23 cellular contexts compared by ENCODE assay signal in the genomic region with DNA sequence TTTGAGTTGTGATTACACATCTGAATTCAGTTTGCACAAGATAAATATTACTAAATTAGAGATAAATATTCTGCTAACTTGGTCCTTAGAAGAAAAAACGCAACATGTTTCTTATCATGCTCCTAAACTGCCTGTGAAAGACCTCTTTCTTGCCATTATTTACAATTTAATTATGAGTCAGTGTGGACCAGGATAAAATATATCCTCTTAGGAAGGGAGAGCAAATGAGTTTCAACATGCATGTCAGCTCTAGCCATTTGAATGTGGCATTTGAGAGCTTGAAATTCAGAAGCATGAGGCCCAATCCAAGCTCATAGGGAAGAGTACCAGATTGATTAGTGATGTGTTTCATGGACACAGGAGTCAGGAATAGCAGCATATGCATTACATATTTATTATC. TPM values are rescaled to one million over a fixed set of nuclear protein-coding genes. Genes with fewer than 3 reads are reported as not detected.
"Had no signal": no experiment of that assay in that cellular context is flagged by ENCODE, and none has a peak within 500 bp of the region (broad histone marks: within the 10 kb centered on the region; RNA-seq: fewer than 3 reads in every experiment).

No MANE protein-coding gene starts in this region.

- H3K27me3 Mint-ChIP-seq: dendritic cell treated with granulocyte-macrophage colony-stimulating factor and Interleukin-4, amounts not matched to agents 40 ng/mL and 50 ng/mL, for 4 days; natural killer cell treated with Interleukin-12 subunit alpha and Interleukin-12 subunit beta and Interleukin-15 and Interleukin-18, amount 100 ng/mL, for 72 hours had no signal

- H3K4me1 ChIP-seq: ascending aorta, breast epithelium, lower lobe of right lung, vagina had no signal

- H3K4me3 Mint-ChIP-seq: activated naive CD4-positive, alpha-beta T cell treated with anti-CD3 and anti-CD28 coated beads, Interleukin-2, amount 50 U/mL, for 24 hours; dendritic cell treated with granulocyte-macrophage colony-stimulating factor and Interleukin-4, amounts not matched to agents 40 ng/mL and 50 ng/mL, for 4 days; natural killer cell treated with Interleukin-12 subunit alpha and Interleukin-12 subunit beta and Interleukin-15 and Interleukin-18, amount 100 ng/mL, for 72 hours; stimulated activated naive CD8-positive, alpha-beta T cell treated with anti-CD3 and anti-CD28 coated beads, Interleukin-15, amount 100 ng/mL, for 72 hours; T-helper 17 cell had no signal

- H3K9me3 ChIP-seq: ascending aorta, breast epithelium, lower lobe of right lung, neutrophil, vagina had no signal

- ATAC-seq: esophagus mucosa; natural killer cell treated with Interleukin-12 subunit alpha and Interleukin-12 subunit beta and Interleukin-15 and Interleukin-18, amount 100 ng/mL, for 72 hours; stimulated activated naive CD8-positive, alpha-beta T cell treated with anti-CD3 and anti-CD28 coated beads, Interleukin-15, amount 100 ng/mL, for 72 hours; T-helper 17 cell had no signal

- H3K27ac Mint-ChIP-seq: activated naive CD4-positive, alpha-beta T cell treated with anti-CD3 and anti-CD28 coated beads, Interleukin-2, amount 50 U/mL, for 24 hours; dendritic cell treated with granulocyte-macrophage colony-stimulating factor and Interleukin-4, amounts not matched to agents 40 ng/mL and 50 ng/mL, for 4 days; natural killer cell treated with Interleukin-12 subunit alpha and Interleukin-12 subunit beta and Interleukin-15 and Interleukin-18, amount 100 ng/mL, for 72 hours; T-helper 17 cell had no signal

- H3K4me3 ChIP-seq: ascending aorta, breast epithelium, hepatocyte, lower lobe of right lung, skin epidermis, vagina had no signal

- H3K27ac ChIP-seq: ascending aorta, hepatocyte, lower lobe of right lung, neutrophil, vagina, VCaP had no signal

- H3K79me2 ChIP-seq: hepatocyte had no signal

- H3K9me3 Mint-ChIP-seq: dendritic cell treated with granulocyte-macrophage colony-stimulating factor and Interleukin-4, amounts not matched to agents 40 ng/mL and 50 ng/mL, for 4 days had no signal

- H3K4me2 ChIP-seq: hepatocyte had no signal

- H3K36me3 Mint-ChIP-seq: activated naive CD4-positive, alpha-beta T cell treated with anti-CD3 and anti-CD28 coated beads, Interleukin-2, amount 50 U/mL, for 24 hours; natural killer cell treated with Interleukin-12 subunit alpha and Interleukin-12 subunit beta and Interleukin-15 and Interleukin-18, amount 100 ng/mL, for 72 hours had no signal

- DNase-seq: activated CD4-positive, alpha-beta T cell treated with anti-CD3 and anti-CD28 coated beads, Interleukin-2, amount 50 U/mL, for 4 hours; activated CD4-positive, CD25-positive, alpha-beta regulatory T cell treated with anti-CD3 and anti-CD28 coated beads, Interleukin-2, amount 50 U/mL, for 72 hours; activated gamma-delta T cell; cerebellar nuclear complex; effector CD8-positive, alpha-beta T cell; lower lobe of right lung; retina; stimulated activated CD4-positive, alpha-beta T cell treated with anti-CD3 and anti-CD28 coated beads, Interleukin-2, amount 100 ng/mL, for 48 hours; stimulated activated naive CD8-positive, alpha-beta T cell treated with anti-CD3 and anti-CD28 coated beads, Interleukin-15, amount 100 ng/mL, for 72 hours; T-helper 17 cell; trophoblast cell had no signal

- H2AFZ ChIP-seq: hepatocyte had no signal

- H3K4me1 Mint-ChIP-seq: activated naive CD4-positive, alpha-beta T cell treated with anti-CD3 and anti-CD28 coated beads, Interleukin-2, amount 50 U/mL, for 24 hours; stimulated activated naive CD8-positive, alpha-beta T cell treated with anti-CD3 and anti-CD28 coated beads, Interleukin-15, amount 100 ng/mL, for 72 hours; T-helper 17 cell had no signal

- H3K27me3 ChIP-seq: ascending aorta, breast epithelium, hepatocyte, neutrophil, vagina had no signal

- H3K36me3 ChIP-seq: ascending aorta, breast epithelium, lower lobe of right lung, neutrophil, vagina had no signal

RNA-seq across cellular contexts. Expression of a gene that starts 39.3 kb away (rescaled TPM):
- total RNA-seq: activated CD8-positive, alpha-beta memory T cell treated with anti-CD3 and anti-CD28 coated beads for 36 hours; esophagus mucosa; natural killer cell treated with Interleukin-12 subunit alpha and Interleukin-12 subunit beta and Interleukin-15 and Interleukin-18, amount 100 ng/mL, for 72 hours; T-helper 17 cell had no signal
